Comparison of ENCODE assay signal across 13 cellular contexts in the genomic region with DNA sequence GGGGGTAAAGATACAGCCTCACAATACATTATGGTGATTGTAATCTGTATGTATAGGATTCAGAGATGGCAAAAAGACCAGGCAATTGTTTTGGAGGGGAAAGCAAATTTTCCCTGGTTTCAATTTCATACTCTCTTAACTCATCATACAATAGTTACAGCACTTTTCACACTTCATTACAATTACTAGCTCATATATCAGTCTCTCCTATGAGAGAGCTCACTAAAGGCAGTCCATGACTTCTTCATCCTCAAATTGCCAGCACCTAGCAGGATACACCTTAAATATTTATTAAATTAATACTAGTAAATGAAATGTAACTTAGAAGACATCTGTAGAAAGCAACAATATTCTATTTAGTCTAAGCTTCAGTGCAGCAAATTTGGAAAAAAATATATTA. TPM values are rescaled to one million over a fixed set of nuclear protein-coding genes. Genes with fewer than 3 reads are reported as not detected.
DNase-seq lines count a peak whose midpoint lies in the region; ATAC-seq and TF ChIP-seq lines count a peak whose summit lies in the region.
"Had no signal": no experiment of that assay in that cellular context is flagged by ENCODE, and none has a peak within 500 bp of the region (broad histone marks: within the 10 kb centered on the region; RNA-seq: fewer than 3 reads in every experiment).

No MANE protein-coding gene starts in this region.

- H3K4me2 ChIP-seq in BLaER1 (0 out of 2 replicates have a peak overlapping the region, but pooled peaks have one; percentile 32), H9 (ENCODE audit: insufficient read depth, insufficient read length, low read length) (no peak overlapping the region)

- intact Hi-C loops in dendritic cell treated with granulocyte-macrophage colony-stimulating factor and Interleukin-4, amounts not matched to agents 40 ng/mL and 50 ng/mL, for 4 days (cut with micrococcal nuclease), result loop anchor here (5.0 kb wide), 1 partner anchor 161 kb away; no protein-coding TSS in a partner anchor

- H3K27ac ChIP-seq in BLaER1 (no peak overlapping the region), H9 (ENCODE audit: insufficient read length, low read depth, low read length) (no peak overlapping the region)
- H3K27ac ChIP-seq: HL-60 had no signal

- H3K27me3 ChIP-seq in BLaER1 (no peaks in the 10 kb centered on the region), H9 (ENCODE audit: insufficient read depth, low read length) (no peaks in the 10 kb centered on the region), MG63 (no peaks in the 10 kb centered on the region)
- H3K27me3 ChIP-seq: breast epithelium had no signal

- H3K4me3 Mint-ChIP-seq in H9 (no peak overlapping the region), osteocyte (ENCODE audit: unreplicated experiment) (no peak overlapping the region)
- no peak overlapping the region for H3K4me3 Mint-ChIP-seq in dendritic cell treated with granulocyte-macrophage colony-stimulating factor and Interleukin-4, amounts not matched to agents 40 ng/mL and 50 ng/mL, for 4 days
- H3K4me3 Mint-ChIP-seq: neural crest cell had no signal

- no peak overlapping the region for H3K14ac ChIP-seq in H9 (ENCODE audit: insufficient read depth, low read length)

- H3K4me1 Mint-ChIP-seq in H9 (peaks cover 12 to 17% of the 10 kb centered on the region in 2 experiments), osteocyte (ENCODE audit: unreplicated experiment) (peaks cover 57% of the 10 kb centered on the region)
- peaks cover 71% of the 10 kb centered on the region for H3K4me1 Mint-ChIP-seq in dendritic cell treated with granulocyte-macrophage colony-stimulating factor and Interleukin-4, amounts not matched to agents 40 ng/mL and 50 ng/mL, for 4 days (ENCODE audit: low read depth)

- no peak overlapping the region for H3K4ac ChIP-seq in H9 (ENCODE audit: low read depth, low read length)

- H2BK12ac ChIP-seq in H9 (ENCODE audit: insufficient read length, low read depth, low read length), result no peak overlapping the region

- H3T11ph ChIP-seq in H9 (ENCODE audit: low read length), result no peak overlapping the region

- H3K56ac ChIP-seq in H9 (ENCODE audit: insufficient read length, low read depth, low read length), result no peak overlapping the region

- no peak overlapping the region for H4K5ac ChIP-seq in H9 (ENCODE audit: insufficient read length, low read depth, low read length)

- H3K27ac Mint-ChIP-seq in H9 (peak overlapping the region in 2 of 3 experiments; percentile 7 to 18; a peak in 3 of 7 replicates), osteocyte (ENCODE audit: unreplicated experiment) (peak overlapping the region; percentile 71)
- peak overlapping the region; percentile 61 for H3K27ac Mint-ChIP-seq in dendritic cell treated with granulocyte-macrophage colony-stimulating factor and Interleukin-4, amounts not matched to agents 40 ng/mL and 50 ng/mL, for 4 days

- H3K36me3 ChIP-seq in BLaER1, result peaks cover 21% of the 10 kb centered on the region
- H3K36me3 ChIP-seq in MG63, result peaks cover 5% of the 10 kb centered on the region; the same call in 1 of the 2 replicates
- H3K36me3 ChIP-seq: breast epithelium had no signal

- no peak overlapping the region for H4K91ac ChIP-seq in H9 (ENCODE audit: insufficient read length, low read depth, low read length)

- no peak overlapping the region for H3K18ac ChIP-seq in H9 (ENCODE audit: insufficient read length, low read depth, low read length)

- H2BK5ac ChIP-seq in H9 (ENCODE audit: insufficient read length, low read length), result no peak overlapping the region

- no peak overlapping the region for H2BK15ac ChIP-seq in H9 (ENCODE audit: low read depth, low read length)

- no peak overlapping the region for H3K23ac ChIP-seq in H9 (ENCODE audit: insufficient read length, low read depth, low read length)

- H3K9me3 Mint-ChIP-seq in H9, result no peaks in the 10 kb centered on the region
- no peaks in the 10 kb centered on the region for H3K9me3 Mint-ChIP-seq in dendritic cell treated with granulocyte-macrophage colony-stimulating factor and Interleukin-4, amounts not matched to agents 40 ng/mL and 50 ng/mL, for 4 days
- H3K9me3 Mint-ChIP-seq in osteocyte (ENCODE audit: unreplicated experiment), result no peaks in the 10 kb centered on the region
- H3K9me3 Mint-ChIP-seq: neural crest cell had no signal

- H4K8ac ChIP-seq in H9 (replicated peaks; ENCODE audit: insufficient read length, low read depth, low read length), result no peak overlapping the region

- H4K20me1 ChIP-seq in BLaER1, result peaks cover 92% of the 10 kb centered on the region
- H4K20me1 ChIP-seq in H9 (ENCODE audit: control insufficient read depth, insufficient read depth, insufficient read length), result no peaks in the 10 kb centered on the region

- H3K36me3 Mint-ChIP-seq in H9 (ENCODE audit: insufficient read depth in 1 of 3, low read depth in 3 of 3), result no peaks in the 10 kb centered on the region
- peaks cover 28% of the 10 kb centered on the region for H3K36me3 Mint-ChIP-seq in dendritic cell treated with granulocyte-macrophage colony-stimulating factor and Interleukin-4, amounts not matched to agents 40 ng/mL and 50 ng/mL, for 4 days (ENCODE audit: low read depth)
- H3K36me3 Mint-ChIP-seq in osteocyte (ENCODE audit: unreplicated experiment), result peaks cover 11% of the 10 kb centered on the region

- H2AFZ ChIP-seq in H9 (ENCODE audit: low read length), result no peak overlapping the region

- H3K9ac ChIP-seq in BLaER1, result no peak overlapping the region
- no peak overlapping the region for H3K9ac ChIP-seq in H9 (ENCODE audit: extremely low read depth, insufficient read length, low read length)

- no peaks in the 10 kb centered on the region for H3K79me1 ChIP-seq in H9 (ENCODE audit: insufficient read depth, low read depth, low read length, poor library complexity, severe bottlenecking)

- peaks cover 17% of the 10 kb centered on the region; the same call in 1 of the 2 replicates for H3K79me2 ChIP-seq in H9 (ENCODE audit: insufficient read depth, low read length)

- ATAC-seq in left lobe of liver, result no peak

- H2AK5ac ChIP-seq in H9 (ENCODE audit: insufficient read length, low read length), result no peak overlapping the region

- H3K4me3 ChIP-seq in BLaER1 (no peak overlapping the region), MG63 (no peak overlapping the region)

- TF ChIP-seq CTCF in H9 (conservative IDR thresholded peaks at IDR 0.05), result no peak
- TF ChIP-seq CTCF in osteocyte (IDR thresholded peaks at IDR 0.05), result no peak

- no peak overlapping the region for H2BK120ac ChIP-seq in H9 (ENCODE audit: low read depth, low read length, poor library complexity, severe bottlenecking)

- H3K9me3 ChIP-seq in BLaER1 (no peaks in the 10 kb centered on the region), H9 (ENCODE audit: control insufficient read depth, low read depth, low read length) (no peaks in the 10 kb centered on the region), MG63 (no peaks in the 10 kb centered on the region)
- H3K9me3 ChIP-seq: breast epithelium had no signal

- H3K23me2 ChIP-seq in H9 (ENCODE audit: insufficient read length, low read depth, low read length, poor library complexity, severe bottlenecking), result no peaks in the 10 kb centered on the region

- no peaks in the 10 kb centered on the region for H3K27me3 Mint-ChIP-seq in H9 (ENCODE audit: low read depth)
- no peaks in the 10 kb centered on the region for H3K27me3 Mint-ChIP-seq in dendritic cell treated with granulocyte-macrophage colony-stimulating factor and Interleukin-4, amounts not matched to agents 40 ng/mL and 50 ng/mL, for 4 days
- no peaks in the 10 kb centered on the region for H3K27me3 Mint-ChIP-seq in osteocyte (ENCODE audit: unreplicated experiment)

- H3K4me1 ChIP-seq in BLaER1 (peaks cover 26% of the 10 kb centered on the region), H9 (ENCODE audit: insufficient read depth, low read length) (no peaks in the 10 kb centered on the region; the same call in 1 of the 2 replicates)

- no peak overlapping the region for H2BK20ac ChIP-seq in H9 (ENCODE audit: low read depth, low read length, poor library complexity, severe bottlenecking)

- DNase-seq in H9, result no peak
- no peak for DNase-seq in osteocyte (ENCODE audit: extremely low spot score, unreplicated experiment)
- DNase-seq in NCI-H1092 (lab: John Stamatoyannopoulos, UW), result no peak
- DNase-seq in NCI-H1694 treated with DMSO at 0.1 percent for 48 hours (lab: John Stamatoyannopoulos, UW), result no peak
- DNase-seq in MG63, result no peak
- DNase-seq in left lobe of liver (ENCODE audit: low spot score), result no peak
- DNase-seq: activated T-cell treated with anti-CD3 and anti-CD28 coated beads, Interleukin-2, amount 50 U/mL, for 48 hours; NCI-H446 treated with DMSO at 0.1 percent for 48 hours had no signal

RNA-seq across cellular contexts. Expression of gene PICALM, which starts 28.0 kb away (rescaled TPM):
- total RNA-seq in H9 (2021) (76.4 and 80.4 TPM in 2 replicates), osteocyte (262 and 267 TPM in 2 replicates), left lobe of liver (70.9 TPM)
- 90.0 and 114 TPM in 2 replicates for total RNA-seq in MG63 (2014; rRNA removed; shearing (Covaris generic); ENCODE audit: low replicate concordance)

Comparison
In these comparisons a context has a peak if more than half of its experiments do, and no peak if none do; other contexts are left out.
1. H3K27ac Mint-ChIP-seq: peak in every context shown above with its lines; median percentile 71 in osteocyte; 61 in dendritic cell treated with granulocyte-macrophage colony-stimulating factor and Interleukin-4, amounts not matched to agents 40 ng/mL and 50 ng/mL, for 4 days; 12 in H9.